19 cellular contexts compared by ENCODE assay signal in the genomic region with DNA sequence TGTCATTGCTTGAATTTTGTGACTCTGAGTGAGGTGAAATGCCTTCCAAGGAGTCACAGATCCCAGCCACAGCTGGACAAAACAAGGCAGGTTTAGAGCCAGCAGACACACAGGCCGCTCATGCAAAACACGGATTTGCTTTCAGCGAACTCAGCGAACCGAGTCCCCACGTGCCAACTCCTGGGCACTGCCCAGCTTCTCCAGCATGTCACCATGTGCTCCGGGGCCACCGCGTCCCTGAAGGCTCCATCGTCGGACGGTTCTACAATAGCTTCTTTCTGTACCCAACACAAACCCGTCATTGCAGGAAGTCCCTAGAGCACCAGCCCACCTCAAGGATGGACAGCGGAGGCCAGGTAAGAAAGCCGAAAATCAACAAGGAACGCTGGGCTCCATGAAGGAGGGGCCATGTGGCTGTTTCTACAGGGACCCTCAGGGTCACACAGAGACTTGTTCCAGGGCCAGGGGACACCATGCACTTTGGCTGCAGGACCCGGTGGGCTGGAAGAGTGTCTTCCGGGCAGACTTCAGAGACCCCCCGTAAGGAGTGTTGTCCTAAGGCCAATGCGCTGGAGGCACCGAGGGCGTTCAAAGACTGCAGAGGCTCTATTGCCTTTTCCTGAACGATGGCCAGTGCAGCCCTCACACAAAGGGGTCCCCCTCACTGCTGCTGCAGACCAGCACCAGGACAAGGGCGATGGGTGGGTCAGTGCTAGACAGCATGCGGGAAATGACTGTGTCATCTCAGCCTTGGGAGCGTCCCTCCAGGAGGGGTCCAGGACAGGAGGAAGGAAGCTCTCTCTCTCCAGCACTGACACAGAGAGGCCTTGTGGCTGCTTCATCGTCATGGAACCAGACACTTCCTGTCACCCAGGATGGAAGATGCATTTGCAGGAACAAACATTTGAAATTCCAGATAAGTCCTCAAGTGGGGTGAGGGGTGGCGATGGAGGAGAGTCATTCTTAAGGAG. TPM values are rescaled to one million over a fixed set of nuclear protein-coding genes. Genes with fewer than 3 reads are reported as not detected.
DNase-seq lines count a peak whose midpoint lies in the region; ATAC-seq and TF ChIP-seq lines count a peak whose summit lies in the region.
"Had no signal": no experiment of that assay in that cellular context is flagged by ENCODE, and none has a peak within 500 bp of the region (broad histone marks: within the 10 kb centered on the region; RNA-seq: fewer than 3 reads in every experiment).

No MANE protein-coding gene starts in this region.

- H3K4me3 ChIP-seq in right atrium auricular region, result no peak overlapping the region
- H3K4me3 ChIP-seq: SK-N-MC had no signal

- peaks cover 55% of the 10 kb centered on the region for H3K27me3 Mint-ChIP-seq in nephron progenitor cell (ENCODE audit: low read depth, poor library complexity)

- DNase-seq in right atrium auricular region (ENCODE audit: low spot score) (peak; percentile 55), left ventricle myocardium superior (no peak), left kidney (ENCODE audit: low read depth, low spot score) (peak; percentile 73), occipital lobe (lab: John Stamatoyannopoulos, UW) (peak; percentile 28), nephron progenitor cell (no peak), DMS 273 treated with DMSO at 0.1 percent for 48 hours (lab: John Stamatoyannopoulos, UW) (no peak), Right ventricle myocardium inferior (ENCODE audit: missing footprints) (no peak)
- DNase-seq: DND-41, NCI-H1930, NCI-H510A, NCI-H82, OCI-M1, SHP77 had no signal

- TF ChIP-seq CTCF in right atrium auricular region (IDR thresholded peaks at IDR 0.05) (no peak), nephron progenitor cell (IDR thresholded peaks at IDR 0.05) (no peak)

- H3K4me3 Mint-ChIP-seq in nephron progenitor cell, result no peak overlapping the region
- H3K4me3 Mint-ChIP-seq: CD8-positive, alpha-beta T cell had no signal

- H3K4me1 ChIP-seq in right atrium auricular region, result no peaks in the 10 kb centered on the region

- no peak for ATAC-seq in left ventricle myocardium superior
- no peak for ATAC-seq in HG03097 (IDR thresholded peaks at IDR 0.05; ENCODE audit: low FRiP score, unreplicated experiment)
- ATAC-seq in Right ventricle myocardium inferior, result no peak
- ATAC-seq: CD8-positive, alpha-beta T cell had no signal

- H3K27ac Mint-ChIP-seq in nephron progenitor cell, result no peak overlapping the region
- H3K27ac Mint-ChIP-seq: CD8-positive, alpha-beta T cell had no signal

- peaks cover 54% of the 10 kb centered on the region for H3K4me1 Mint-ChIP-seq in nephron progenitor cell

- H3K36me3 Mint-ChIP-seq in nephron progenitor cell (ENCODE audit: low read depth), result no peaks in the 10 kb centered on the region
- H3K36me3 Mint-ChIP-seq: CD8-positive, alpha-beta T cell had no signal

- no peaks in the 10 kb centered on the region for H3K9me3 Mint-ChIP-seq in nephron progenitor cell
- H3K9me3 Mint-ChIP-seq: CD8-positive, alpha-beta T cell had no signal

- H3K9me3 ChIP-seq in right atrium auricular region, result no peaks in the 10 kb centered on the region

- intact Hi-C loops in left ventricle myocardium superior (cut with micrococcal nuclease), result no loop called here
- intact Hi-C loops in Right ventricle myocardium inferior (cut with DNase I), result no loop called here

- no peaks in the 10 kb centered on the region for H3K27me3 ChIP-seq in right atrium auricular region

- no peaks in the 10 kb centered on the region for H3K36me3 ChIP-seq in right atrium auricular region

- H3K27ac ChIP-seq in right atrium auricular region, result no peak overlapping the region
- H3K27ac ChIP-seq: SK-N-MC had no signal

RNA-seq across cellular contexts. Expression of a gene that starts 19.8 kb away (rescaled TPM):
- total RNA-seq in right atrium auricular region (1 to 10 TPM; 1.5 to 2.0 TPM), left ventricle myocardium superior (0.92 TPM), occipital lobe (0.62 TPM), Right ventricle myocardium inferior (1.0 TPM)
- total RNA-seq: A172; CD8-positive, alpha-beta T cell; G401; M059J had no signal

Comparison
In these comparisons a context has a peak if more than half of its experiments do, and no peak if none do; other contexts are left out.
1. DNase-seq: peak in right atrium auricular region (single experiment), left kidney (single experiment) and occipital lobe (single experiment); none in left ventricle myocardium superior (single experiment), nephron progenitor cell (single experiment), DMS 273 treated with DMSO at 0.1 percent for 48 hours (single experiment) and Right ventricle myocardium inferior (single experiment).